Comparison of ENCODE assay signal across 2 cellular contexts in the genomic region with DNA sequence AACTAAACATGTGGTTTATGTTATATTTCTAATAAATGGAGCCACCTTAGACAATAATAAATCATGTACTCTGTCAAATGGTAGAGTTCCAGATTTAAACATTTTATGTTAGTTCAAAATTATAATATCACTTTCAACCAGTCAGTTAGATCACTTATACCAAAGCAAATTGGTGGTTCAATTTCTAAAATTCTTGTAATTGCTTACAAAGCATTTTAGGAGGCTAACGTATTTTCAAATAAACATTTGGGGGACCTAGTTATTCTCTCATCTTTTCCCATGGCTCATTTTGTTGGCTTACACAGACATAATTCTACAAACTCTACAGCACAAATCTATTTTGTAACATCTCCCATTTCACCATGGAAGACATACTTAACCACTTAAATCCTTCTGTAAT.
TF ChIP-seq lines count a peak whose summit lies in the region.

No MANE protein-coding gene starts in this region.

TF ChIP-seq in SK-N-SH treated with all-trans-retinoic acid at 6 μM for 48 hours, 23 proteins besides CTCF, POLR2A, EP300 and RAD21 (continued from another document):
- TF ChIP-seq, protein P1, sequence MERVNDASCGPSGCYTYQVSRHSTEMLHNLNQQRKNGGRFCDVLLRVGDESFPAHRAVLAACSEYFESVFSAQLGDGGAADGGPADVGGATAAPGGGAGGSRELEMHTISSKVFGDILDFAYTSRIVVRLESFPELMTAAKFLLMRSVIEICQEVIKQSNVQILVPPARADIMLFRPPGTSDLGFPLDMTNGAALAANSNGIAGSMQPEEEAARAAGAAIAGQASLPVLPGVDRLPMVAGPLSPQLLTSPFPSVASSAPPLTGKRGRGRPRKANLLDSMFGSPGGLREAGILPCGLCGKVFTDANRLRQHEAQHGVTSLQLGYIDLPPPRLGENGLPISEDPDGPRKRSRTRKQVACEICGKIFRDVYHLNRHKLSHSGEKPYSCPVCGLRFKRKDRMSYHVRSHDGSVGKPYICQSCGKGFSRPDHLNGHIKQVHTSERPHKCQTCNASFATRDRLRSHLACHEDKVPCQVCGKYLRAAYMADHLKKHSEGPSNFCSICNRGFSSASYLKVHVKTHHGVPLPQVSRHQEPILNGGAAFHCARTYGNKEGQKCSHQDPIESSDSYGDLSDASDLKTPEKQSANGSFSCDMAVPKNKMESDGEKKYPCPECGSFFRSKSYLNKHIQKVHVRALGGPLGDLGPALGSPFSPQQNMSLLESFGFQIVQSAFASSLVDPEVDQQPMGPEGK (CRISPR knock-in tag; IDR thresholded peaks at IDR 0.05; ENCODE audit: borderline replicate concordance) = no peak
- TF ChIP-seq, protein P2, sequence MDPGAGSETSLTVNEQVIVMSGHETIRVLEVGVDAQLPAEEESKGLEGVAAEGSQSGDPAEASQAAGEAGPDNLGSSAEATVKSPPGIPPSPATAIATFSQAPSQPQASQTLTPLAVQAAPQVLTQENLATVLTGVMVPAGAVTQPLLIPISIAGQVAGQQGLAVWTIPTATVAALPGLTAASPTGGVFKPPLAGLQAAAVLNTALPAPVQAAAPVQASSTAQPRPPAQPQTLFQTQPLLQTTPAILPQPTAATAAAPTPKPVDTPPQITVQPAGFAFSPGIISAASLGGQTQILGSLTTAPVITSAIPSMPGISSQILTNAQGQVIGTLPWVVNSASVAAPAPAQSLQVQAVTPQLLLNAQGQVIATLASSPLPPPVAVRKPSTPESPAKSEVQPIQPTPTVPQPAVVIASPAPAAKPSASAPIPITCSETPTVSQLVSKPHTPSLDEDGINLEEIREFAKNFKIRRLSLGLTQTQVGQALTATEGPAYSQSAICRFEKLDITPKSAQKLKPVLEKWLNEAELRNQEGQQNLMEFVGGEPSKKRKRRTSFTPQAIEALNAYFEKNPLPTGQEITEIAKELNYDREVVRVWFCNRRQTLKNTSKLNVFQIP (CRISPR knock-in tag; IDR thresholded peaks at IDR 0.05; ENCODE audit: borderline replicate concordance, low read depth) = no peak
- TF ChIP-seq SNAI2 (CRISPR knock-in tag; IDR thresholded peaks at IDR 0.05) (no peak), ZNF70 (CRISPR knock-in tag; IDR thresholded peaks at IDR 0.05) (no peak), GLIS3 (CRISPR knock-in tag; IDR thresholded peaks at IDR 0.05) (no peak), ESRRG (CRISPR knock-in tag; IDR thresholded peaks at IDR 0.05) (no peak), ZNF565 (CRISPR knock-in tag; conservative IDR thresholded peaks at IDR 0.05; ENCODE audit: low read depth) (no peak), ZFP30 (CRISPR knock-in tag; IDR thresholded peaks at IDR 0.05) (no peak)
- TF ChIP-seq, protein P3, sequence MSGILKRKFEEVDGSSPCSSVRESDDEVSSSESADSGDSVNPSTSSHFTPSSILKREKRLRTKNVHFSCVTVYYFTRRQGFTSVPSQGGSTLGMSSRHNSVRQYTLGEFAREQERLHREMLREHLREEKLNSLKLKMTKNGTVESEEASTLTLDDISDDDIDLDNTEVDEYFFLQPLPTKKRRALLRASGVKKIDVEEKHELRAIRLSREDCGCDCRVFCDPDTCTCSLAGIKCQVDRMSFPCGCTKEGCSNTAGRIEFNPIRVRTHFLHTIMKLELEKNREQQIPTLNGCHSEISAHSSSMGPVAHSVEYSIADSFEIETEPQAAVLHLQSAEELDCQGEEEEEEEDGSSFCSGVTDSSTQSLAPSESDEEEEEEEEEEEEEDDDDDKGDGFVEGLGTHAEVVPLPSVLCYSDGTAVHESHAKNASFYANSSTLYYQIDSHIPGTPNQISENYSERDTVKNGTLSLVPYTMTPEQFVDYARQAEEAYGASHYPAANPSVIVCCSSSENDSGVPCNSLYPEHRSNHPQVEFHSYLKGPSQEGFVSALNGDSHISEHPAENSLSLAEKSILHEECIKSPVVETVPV (CRISPR knock-in tag; IDR thresholded peaks at IDR 0.05) = no peak
- TF ChIP-seq, protein P4, sequence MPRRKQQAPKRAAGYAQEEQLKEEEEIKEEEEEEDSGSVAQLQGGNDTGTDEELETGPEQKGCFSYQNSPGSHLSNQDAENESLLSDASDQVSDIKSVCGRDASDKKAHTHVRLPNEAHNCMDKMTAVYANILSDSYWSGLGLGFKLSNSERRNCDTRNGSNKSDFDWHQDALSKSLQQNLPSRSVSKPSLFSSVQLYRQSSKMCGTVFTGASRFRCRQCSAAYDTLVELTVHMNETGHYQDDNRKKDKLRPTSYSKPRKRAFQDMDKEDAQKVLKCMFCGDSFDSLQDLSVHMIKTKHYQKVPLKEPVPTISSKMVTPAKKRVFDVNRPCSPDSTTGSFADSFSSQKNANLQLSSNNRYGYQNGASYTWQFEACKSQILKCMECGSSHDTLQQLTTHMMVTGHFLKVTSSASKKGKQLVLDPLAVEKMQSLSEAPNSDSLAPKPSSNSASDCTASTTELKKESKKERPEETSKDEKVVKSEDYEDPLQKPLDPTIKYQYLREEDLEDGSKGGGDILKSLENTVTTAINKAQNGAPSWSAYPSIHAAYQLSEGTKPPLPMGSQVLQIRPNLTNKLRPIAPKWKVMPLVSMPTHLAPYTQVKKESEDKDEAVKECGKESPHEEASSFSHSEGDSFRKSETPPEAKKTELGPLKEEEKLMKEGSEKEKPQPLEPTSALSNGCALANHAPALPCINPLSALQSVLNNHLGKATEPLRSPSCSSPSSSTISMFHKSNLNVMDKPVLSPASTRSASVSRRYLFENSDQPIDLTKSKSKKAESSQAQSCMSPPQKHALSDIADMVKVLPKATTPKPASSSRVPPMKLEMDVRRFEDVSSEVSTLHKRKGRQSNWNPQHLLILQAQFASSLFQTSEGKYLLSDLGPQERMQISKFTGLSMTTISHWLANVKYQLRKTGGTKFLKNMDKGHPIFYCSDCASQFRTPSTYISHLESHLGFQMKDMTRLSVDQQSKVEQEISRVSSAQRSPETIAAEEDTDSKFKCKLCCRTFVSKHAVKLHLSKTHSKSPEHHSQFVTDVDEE (CRISPR knock-in tag; IDR thresholded peaks at IDR 0.05) = no peak

TF ChIP-seq in SK-N-SH, 30 proteins besides CTCF, POLR2A, EP300 and RAD21 (continued from another document):
- TF ChIP-seq, protein P5, sequence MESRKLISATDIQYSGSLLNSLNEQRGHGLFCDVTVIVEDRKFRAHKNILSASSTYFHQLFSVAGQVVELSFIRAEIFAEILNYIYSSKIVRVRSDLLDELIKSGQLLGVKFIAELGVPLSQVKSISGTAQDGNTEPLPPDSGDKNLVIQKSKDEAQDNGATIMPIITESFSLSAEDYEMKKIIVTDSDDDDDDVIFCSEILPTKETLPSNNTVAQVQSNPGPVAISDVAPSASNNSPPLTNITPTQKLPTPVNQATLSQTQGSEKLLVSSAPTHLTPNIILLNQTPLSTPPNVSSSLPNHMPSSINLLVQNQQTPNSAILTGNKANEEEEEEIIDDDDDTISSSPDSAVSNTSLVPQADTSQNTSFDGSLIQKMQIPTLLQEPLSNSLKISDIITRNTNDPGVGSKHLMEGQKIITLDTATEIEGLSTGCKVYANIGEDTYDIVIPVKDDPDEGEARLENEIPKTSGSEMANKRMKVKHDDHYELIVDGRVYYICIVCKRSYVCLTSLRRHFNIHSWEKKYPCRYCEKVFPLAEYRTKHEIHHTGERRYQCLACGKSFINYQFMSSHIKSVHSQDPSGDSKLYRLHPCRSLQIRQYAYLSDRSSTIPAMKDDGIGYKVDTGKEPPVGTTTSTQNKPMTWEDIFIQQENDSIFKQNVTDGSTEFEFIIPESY (IDR thresholded peaks at IDR 0.05; ENCODE audit: borderline replicate concordance, low read depth) = no peak
- TF ChIP-seq TEAD4 (IDR thresholded peaks at IDR 0.05; ENCODE audit: borderline replicate concordance, insufficient read depth) (no peak), ELF1 (IDR thresholded peaks at IDR 0.05) (no peak), RCOR1 (IDR thresholded peaks at IDR 0.05; ENCODE audit: low read length) (no peak), YY1 (IDR thresholded peaks at IDR 0.05; ENCODE audit: low read depth) (no peak), RXRA (IDR thresholded peaks at IDR 0.05; ENCODE audit: borderline replicate concordance, low read depth) (no peak), GABPA (IDR thresholded peaks at IDR 0.05; ENCODE audit: low read depth) (no peak), FOXJ3 (CRISPR knock-in tag; IDR thresholded peaks at IDR 0.05) (no peak), FOSL2 (IDR thresholded peaks at IDR 0.05; ENCODE audit: borderline replicate concordance, low read depth) (no peak), SMC3 (IDR thresholded peaks at IDR 0.05; ENCODE audit: low read depth, low read length) (no peak), MEF2A (IDR thresholded peaks at IDR 0.05; ENCODE audit: borderline replicate concordance, low read depth) (no peak), RFX5 (IDR thresholded peaks at IDR 0.05; ENCODE audit: low read length) (no peak)
- TF ChIP-seq, protein P6, sequence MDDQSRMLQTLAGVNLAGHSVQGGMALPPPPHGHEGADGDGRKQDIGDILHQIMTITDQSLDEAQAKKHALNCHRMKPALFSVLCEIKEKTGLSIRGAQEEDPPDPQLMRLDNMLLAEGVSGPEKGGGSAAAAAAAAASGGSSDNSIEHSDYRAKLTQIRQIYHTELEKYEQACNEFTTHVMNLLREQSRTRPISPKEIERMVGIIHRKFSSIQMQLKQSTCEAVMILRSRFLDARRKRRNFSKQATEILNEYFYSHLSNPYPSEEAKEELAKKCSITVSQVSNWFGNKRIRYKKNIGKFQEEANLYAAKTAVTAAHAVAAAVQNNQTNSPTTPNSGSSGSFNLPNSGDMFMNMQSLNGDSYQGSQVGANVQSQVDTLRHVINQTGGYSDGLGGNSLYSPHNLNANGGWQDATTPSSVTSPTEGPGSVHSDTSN (IDR thresholded peaks at IDR 0.05) = no peak
- TF ChIP-seq, protein P7, sequence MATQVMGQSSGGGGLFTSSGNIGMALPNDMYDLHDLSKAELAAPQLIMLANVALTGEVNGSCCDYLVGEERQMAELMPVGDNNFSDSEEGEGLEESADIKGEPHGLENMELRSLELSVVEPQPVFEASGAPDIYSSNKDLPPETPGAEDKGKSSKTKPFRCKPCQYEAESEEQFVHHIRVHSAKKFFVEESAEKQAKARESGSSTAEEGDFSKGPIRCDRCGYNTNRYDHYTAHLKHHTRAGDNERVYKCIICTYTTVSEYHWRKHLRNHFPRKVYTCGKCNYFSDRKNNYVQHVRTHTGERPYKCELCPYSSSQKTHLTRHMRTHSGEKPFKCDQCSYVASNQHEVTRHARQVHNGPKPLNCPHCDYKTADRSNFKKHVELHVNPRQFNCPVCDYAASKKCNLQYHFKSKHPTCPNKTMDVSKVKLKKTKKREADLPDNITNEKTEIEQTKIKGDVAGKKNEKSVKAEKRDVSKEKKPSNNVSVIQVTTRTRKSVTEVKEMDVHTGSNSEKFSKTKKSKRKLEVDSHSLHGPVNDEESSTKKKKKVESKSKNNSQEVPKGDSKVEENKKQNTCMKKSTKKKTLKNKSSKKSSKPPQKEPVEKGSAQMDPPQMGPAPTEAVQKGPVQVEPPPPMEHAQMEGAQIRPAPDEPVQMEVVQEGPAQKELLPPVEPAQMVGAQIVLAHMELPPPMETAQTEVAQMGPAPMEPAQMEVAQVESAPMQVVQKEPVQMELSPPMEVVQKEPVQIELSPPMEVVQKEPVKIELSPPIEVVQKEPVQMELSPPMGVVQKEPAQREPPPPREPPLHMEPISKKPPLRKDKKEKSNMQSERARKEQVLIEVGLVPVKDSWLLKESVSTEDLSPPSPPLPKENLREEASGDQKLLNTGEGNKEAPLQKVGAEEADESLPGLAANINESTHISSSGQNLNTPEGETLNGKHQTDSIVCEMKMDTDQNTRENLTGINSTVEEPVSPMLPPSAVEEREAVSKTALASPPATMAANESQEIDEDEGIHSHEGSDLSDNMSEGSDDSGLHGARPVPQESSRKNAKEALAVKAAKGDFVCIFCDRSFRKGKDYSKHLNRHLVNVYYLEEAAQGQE (IDR thresholded peaks at IDR 0.05; ENCODE audit: low read depth, low read length) = no peak
- TF ChIP-seq, protein P8, sequence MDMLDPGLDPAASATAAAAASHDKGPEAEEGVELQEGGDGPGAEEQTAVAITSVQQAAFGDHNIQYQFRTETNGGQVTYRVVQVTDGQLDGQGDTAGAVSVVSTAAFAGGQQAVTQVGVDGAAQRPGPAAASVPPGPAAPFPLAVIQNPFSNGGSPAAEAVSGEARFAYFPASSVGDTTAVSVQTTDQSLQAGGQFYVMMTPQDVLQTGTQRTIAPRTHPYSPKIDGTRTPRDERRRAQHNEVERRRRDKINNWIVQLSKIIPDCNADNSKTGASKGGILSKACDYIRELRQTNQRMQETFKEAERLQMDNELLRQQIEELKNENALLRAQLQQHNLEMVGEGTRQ (IDR thresholded peaks at IDR 0.05; ENCODE audit: borderline replicate concordance, low read depth, low read length) = no peak
- TF ChIP-seq, protein P9, sequence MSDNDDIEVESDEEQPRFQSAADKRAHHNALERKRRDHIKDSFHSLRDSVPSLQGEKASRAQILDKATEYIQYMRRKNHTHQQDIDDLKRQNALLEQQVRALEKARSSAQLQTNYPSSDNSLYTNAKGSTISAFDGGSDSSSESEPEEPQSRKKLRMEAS (IDR thresholded peaks at IDR 0.05; ENCODE audit: low read depth) = no peak
